ENCODE assay signal across 1 cellular context in the genomic region with DNA sequence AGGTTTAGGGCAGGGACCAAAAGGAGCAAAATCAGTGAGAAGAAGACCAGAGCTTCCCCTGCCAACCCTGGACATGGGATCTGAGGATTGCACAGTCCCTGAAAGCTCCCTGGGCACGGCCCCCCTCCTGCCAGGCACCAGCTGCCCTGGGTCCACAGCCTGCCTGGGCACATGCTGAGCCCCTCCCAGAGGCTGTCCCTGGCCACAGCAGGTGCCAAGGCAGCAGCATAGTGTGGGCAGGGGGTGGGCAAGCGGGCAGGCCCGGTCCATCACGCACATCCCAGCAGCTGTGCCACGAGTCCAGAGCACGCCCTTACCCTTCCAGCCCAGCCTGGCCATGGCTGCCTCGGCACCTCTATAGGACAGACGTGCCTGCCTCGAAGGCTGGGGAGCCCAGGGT.
TF ChIP-seq lines count a peak whose summit lies in the region.

No MANE protein-coding gene starts in this region.

TF ChIP-seq in H1, 55 proteins besides CTCF, POLR2A, EP300 and RAD21:
- no peak for TF ChIP-seq KDM5A (IDR thresholded peaks at IDR 0.05; ENCODE audit: low read length)
- no peak for TF ChIP-seq GABPA (IDR thresholded peaks at IDR 0.05; ENCODE audit: borderline replicate concordance, insufficient read depth, low read length)
- TF ChIP-seq BRCA1 (IDR thresholded peaks at IDR 0.05; ENCODE audit: low read depth, low read length) = no peak
- no peak for TF ChIP-seq BACH1 (IDR thresholded peaks at IDR 0.05; ENCODE audit: low read length)
- no peak for TF ChIP-seq CEBPB (IDR thresholded peaks at IDR 0.05; ENCODE audit: low read depth, low read length)
- no peak for TF ChIP-seq SP2 (IDR thresholded peaks at IDR 0.05; ENCODE audit: low read length)
- TF ChIP-seq, protein P1, sequence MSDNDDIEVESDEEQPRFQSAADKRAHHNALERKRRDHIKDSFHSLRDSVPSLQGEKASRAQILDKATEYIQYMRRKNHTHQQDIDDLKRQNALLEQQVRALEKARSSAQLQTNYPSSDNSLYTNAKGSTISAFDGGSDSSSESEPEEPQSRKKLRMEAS (IDR thresholded peaks at IDR 0.05) = no peak
- TF ChIP-seq, protein P2, sequence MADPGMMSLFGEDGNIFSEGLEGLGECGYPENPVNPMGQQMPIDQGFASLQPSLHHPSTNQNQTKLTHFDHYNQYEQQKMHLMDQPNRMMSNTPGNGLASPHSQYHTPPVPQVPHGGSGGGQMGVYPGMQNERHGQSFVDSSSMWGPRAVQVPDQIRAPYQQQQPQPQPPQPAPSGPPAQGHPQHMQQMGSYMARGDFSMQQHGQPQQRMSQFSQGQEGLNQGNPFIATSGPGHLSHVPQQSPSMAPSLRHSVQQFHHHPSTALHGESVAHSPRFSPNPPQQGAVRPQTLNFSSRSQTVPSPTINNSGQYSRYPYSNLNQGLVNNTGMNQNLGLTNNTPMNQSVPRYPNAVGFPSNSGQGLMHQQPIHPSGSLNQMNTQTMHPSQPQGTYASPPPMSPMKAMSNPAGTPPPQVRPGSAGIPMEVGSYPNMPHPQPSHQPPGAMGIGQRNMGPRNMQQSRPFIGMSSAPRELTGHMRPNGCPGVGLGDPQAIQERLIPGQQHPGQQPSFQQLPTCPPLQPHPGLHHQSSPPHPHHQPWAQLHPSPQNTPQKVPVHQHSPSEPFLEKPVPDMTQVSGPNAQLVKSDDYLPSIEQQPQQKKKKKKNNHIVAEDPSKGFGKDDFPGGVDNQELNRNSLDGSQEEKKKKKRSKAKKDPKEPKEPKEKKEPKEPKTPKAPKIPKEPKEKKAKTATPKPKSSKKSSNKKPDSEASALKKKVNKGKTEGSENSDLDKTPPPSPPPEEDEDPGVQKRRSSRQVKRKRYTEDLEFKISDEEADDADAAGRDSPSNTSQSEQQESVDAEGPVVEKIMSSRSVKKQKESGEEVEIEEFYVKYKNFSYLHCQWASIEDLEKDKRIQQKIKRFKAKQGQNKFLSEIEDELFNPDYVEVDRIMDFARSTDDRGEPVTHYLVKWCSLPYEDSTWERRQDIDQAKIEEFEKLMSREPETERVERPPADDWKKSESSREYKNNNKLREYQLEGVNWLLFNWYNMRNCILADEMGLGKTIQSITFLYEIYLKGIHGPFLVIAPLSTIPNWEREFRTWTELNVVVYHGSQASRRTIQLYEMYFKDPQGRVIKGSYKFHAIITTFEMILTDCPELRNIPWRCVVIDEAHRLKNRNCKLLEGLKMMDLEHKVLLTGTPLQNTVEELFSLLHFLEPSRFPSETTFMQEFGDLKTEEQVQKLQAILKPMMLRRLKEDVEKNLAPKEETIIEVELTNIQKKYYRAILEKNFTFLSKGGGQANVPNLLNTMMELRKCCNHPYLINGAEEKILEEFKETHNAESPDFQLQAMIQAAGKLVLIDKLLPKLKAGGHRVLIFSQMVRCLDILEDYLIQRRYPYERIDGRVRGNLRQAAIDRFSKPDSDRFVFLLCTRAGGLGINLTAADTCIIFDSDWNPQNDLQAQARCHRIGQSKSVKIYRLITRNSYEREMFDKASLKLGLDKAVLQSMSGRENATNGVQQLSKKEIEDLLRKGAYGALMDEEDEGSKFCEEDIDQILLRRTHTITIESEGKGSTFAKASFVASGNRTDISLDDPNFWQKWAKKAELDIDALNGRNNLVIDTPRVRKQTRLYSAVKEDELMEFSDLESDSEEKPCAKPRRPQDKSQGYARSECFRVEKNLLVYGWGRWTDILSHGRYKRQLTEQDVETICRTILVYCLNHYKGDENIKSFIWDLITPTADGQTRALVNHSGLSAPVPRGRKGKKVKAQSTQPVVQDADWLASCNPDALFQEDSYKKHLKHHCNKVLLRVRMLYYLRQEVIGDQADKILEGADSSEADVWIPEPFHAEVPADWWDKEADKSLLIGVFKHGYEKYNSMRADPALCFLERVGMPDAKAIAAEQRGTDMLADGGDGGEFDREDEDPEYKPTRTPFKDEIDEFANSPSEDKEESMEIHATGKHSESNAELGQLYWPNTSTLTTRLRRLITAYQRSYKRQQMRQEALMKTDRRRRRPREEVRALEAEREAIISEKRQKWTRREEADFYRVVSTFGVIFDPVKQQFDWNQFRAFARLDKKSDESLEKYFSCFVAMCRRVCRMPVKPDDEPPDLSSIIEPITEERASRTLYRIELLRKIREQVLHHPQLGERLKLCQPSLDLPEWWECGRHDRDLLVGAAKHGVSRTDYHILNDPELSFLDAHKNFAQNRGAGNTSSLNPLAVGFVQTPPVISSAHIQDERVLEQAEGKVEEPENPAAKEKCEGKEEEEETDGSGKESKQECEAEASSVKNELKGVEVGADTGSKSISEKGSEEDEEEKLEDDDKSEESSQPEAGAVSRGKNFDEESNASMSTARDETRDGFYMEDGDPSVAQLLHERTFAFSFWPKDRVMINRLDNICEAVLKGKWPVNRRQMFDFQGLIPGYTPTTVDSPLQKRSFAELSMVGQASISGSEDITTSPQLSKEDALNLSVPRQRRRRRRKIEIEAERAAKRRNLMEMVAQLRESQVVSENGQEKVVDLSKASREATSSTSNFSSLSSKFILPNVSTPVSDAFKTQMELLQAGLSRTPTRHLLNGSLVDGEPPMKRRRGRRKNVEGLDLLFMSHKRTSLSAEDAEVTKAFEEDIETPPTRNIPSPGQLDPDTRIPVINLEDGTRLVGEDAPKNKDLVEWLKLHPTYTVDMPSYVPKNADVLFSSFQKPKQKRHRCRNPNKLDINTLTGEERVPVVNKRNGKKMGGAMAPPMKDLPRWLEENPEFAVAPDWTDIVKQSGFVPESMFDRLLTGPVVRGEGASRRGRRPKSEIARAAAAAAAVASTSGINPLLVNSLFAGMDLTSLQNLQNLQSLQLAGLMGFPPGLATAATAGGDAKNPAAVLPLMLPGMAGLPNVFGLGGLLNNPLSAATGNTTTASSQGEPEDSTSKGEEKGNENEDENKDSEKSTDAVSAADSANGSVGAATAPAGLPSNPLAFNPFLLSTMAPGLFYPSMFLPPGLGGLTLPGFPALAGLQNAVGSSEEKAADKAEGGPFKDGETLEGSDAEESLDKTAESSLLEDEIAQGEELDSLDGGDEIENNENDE (IDR thresholded peaks at IDR 0.05; ENCODE audit: insufficient replicate concordance, low read length) = no peak
- no peak for TF ChIP-seq MAFK (IDR thresholded peaks at IDR 0.05; ENCODE audit: low read depth, low read length)
- TF ChIP-seq POLR2AphosphoS5 (IDR thresholded peaks at IDR 0.05; ENCODE audit: low read depth, low read length) = no peak
- TF ChIP-seq NANOG (IDR thresholded peaks at IDR 0.05; ENCODE audit: insufficient read depth, low read depth, low read length, poor library complexity, severe bottlenecking) = no peak
- no peak for TF ChIP-seq RFX5 (IDR thresholded peaks at IDR 0.05; ENCODE audit: borderline replicate concordance, low read depth, low read length)
- no peak for TF ChIP-seq SRF (IDR thresholded peaks at IDR 0.05; ENCODE audit: low read depth, low read length)
- no peak for TF ChIP-seq BCL11A (IDR thresholded peaks at IDR 0.05; ENCODE audit: low read depth in 2 of 2, low read length in 2 of 2)
- no peak for TF ChIP-seq SIRT6 (IDR thresholded peaks at IDR 0.05; ENCODE audit: low read length)
- no peak for TF ChIP-seq CHD1 (IDR thresholded peaks at IDR 0.05; ENCODE audit: low read depth, low read length)
- TF ChIP-seq RNF2 (IDR thresholded peaks at IDR 0.05; ENCODE audit: borderline replicate concordance, low read depth, low read length, missing control alignments, poor library complexity, severe bottlenecking) = no peak
- TF ChIP-seq SUZ12 (IDR thresholded peaks at IDR 0.05; ENCODE audit: low read length) = no peak
